8 cellular contexts compared by ENCODE assay signal in genomic region chr2:122451040-122451439, GRCh38.
DNase-seq lines count a peak whose midpoint lies in the region; ATAC-seq and TF ChIP-seq lines count a peak whose summit lies in the region.

No MANE protein-coding gene starts in this region.

- no peak overlapping the region for H2AFZ ChIP-seq in mammary epithelial cell (ENCODE audit: low read depth, low read length)

- H3K27me3 ChIP-seq in mammary epithelial cell (ENCODE audit: insufficient read depth, low read length), result no peaks in the 10 kb centered on the region
- no peaks in the 10 kb centered on the region for H3K27me3 ChIP-seq in psoas muscle (ENCODE audit: insufficient read depth in 3 of 3, low read length in 2 of 3)

- WGBS in mammary epithelial cell (ENCODE audit: low coverage, missing lambda C conversion rate), result 26% methylated on average over 4 of the region's 4 CpGs
- 48 to 65% (median 61%) methylated on average over 4 of the region's 4 CpGs for WGBS in psoas muscle, 3 donors

- CTCF ChIA-PET in mammary epithelial cell (lab: Charles Lee; ENCODE audit: low non-redundant PET), result no interaction called here

- dilution Hi-C loops in mammary epithelial cell (cut with HindIII; ENCODE audit: low sequenced_read_pairs), result no loop called here

- H3K4me3 ChIP-seq in mammary epithelial cell (replicated peaks in 1 of 3; ENCODE audit: insufficient read depth in 1 of 3, low read depth in 2 of 3, low read length in 3 of 3) (no peak overlapping the region), psoas muscle (no peak overlapping the region)

- no peaks in the 10 kb centered on the region for H3K79me2 ChIP-seq in mammary epithelial cell (ENCODE audit: insufficient read depth, low read length)

- H3K36me3 ChIP-seq in mammary epithelial cell (ENCODE audit: insufficient read depth, low read length), result no peaks in the 10 kb centered on the region
- H3K36me3 ChIP-seq in psoas muscle (ENCODE audit: insufficient read depth in 1 of 2, low read depth in 1 of 2), result no peaks in the 10 kb centered on the region

- BruUV-seq in mammary epithelial cell (replicated peaks; lab: Mats Ljungman, UMichigan), result no TSS peak

- no peaks in the 10 kb centered on the region for H3K9me3 ChIP-seq in mammary epithelial cell (replicated peaks; ENCODE audit: insufficient read depth, low read length)
- H3K9me3 ChIP-seq in psoas muscle, result peaks cover 7% of the 10 kb centered on the region

- in situ Hi-C loops in mammary epithelial cell (cut with MboI; ENCODE audit: low sequenced_read_pairs in 2 of 2), result loop anchor here (10.0 kb wide), 1 partner anchor 476 kb away; no protein-coding TSS in a partner anchor

- H3K4me2 ChIP-seq in mammary epithelial cell (ENCODE audit: insufficient read depth, low read depth, low read length), result no peak overlapping the region

- no peak overlapping the region for H3K9ac ChIP-seq in mammary epithelial cell (ENCODE audit: insufficient read depth, low read length)

- no peaks in the 10 kb centered on the region for H3K4me1 ChIP-seq in mammary epithelial cell (ENCODE audit: insufficient read depth, low read length)
- no peaks in the 10 kb centered on the region for H3K4me1 ChIP-seq in psoas muscle

- DNase-seq in COLO668 (lab: John Stamatoyannopoulos, UW; ENCODE audit: unreplicated experiment), result peak; percentile 14
- DNase-seq in NCI-H146 treated with DMSO at 0.1 percent for 48 hours (lab: John Stamatoyannopoulos, UW; ENCODE audit: unreplicated experiment), result peak; percentile 17
- peak; percentile 42 for DNase-seq in mammary epithelial cell
- DNase-seq in psoas muscle, result no peak
- no peak for DNase-seq in NK-92 (lab: John Stamatoyannopoulos, UW; ENCODE audit: unreplicated experiment)
- no peak for DNase-seq in hippocampal formation (lab: John Stamatoyannopoulos, UW)
- no peak for DNase-seq in globus pallidus (ENCODE audit: low spot score)

- no peaks in the 10 kb centered on the region for H4K20me1 ChIP-seq in mammary epithelial cell (ENCODE audit: insufficient read depth, low read length)

- intact Hi-C loops in mammary epithelial cell (cut with micrococcal nuclease) (loop anchor here (1.0 to 10.0 kb wide), 4 partner anchors 156 to 640 kb away; no protein-coding TSS in a partner anchor), psoas muscle (cut with DNase I) (loop anchor here in 1 of 2 donors (2.0 kb wide), 1 partner anchor 476 kb away; no protein-coding TSS in a partner anchor)

- H3K27ac ChIP-seq in mammary epithelial cell (ENCODE audit: insufficient read depth, low read depth, low read length), result no peak overlapping the region
- H3K27ac ChIP-seq in psoas muscle, result no peak overlapping the region

- ATAC-seq in GM21515 (IDR thresholded peaks at IDR 0.05; ENCODE audit: unreplicated experiment) (peak; percentile 63), psoas muscle (no peak)

- TF ChIP-seq CTCF in mammary epithelial cell (conservative IDR thresholded peaks at IDR 0.05 in 1 of 2, IDR thresholded peaks at IDR 0.05 in 1 of 2; ENCODE audit: extremely low read depth in 1 of 2, insufficient read depth in 1 of 2, low read depth in 1 of 2, low read length in 2 of 2) (peak; percentile 57 to 78), psoas muscle (IDR thresholded peaks at IDR 0.05) (peak; percentile 19)

Comparison
In these comparisons a context has a peak if more than half of its experiments do, and no peak if none do; other contexts are left out.
1. DNase-seq: peak in COLO668 (single experiment), NCI-H146 treated with DMSO at 0.1 percent for 48 hours (single experiment) and mammary epithelial cell (single experiment); none in psoas muscle (0 of 2), NK-92 (single experiment), hippocampal formation (0 of 2) and globus pallidus (single experiment).